ENCODE assay signal across 8 cellular contexts in genomic region chr17:81034779-81035388, GRCh38. TPM values are rescaled to one million over a fixed set of nuclear protein-coding genes. Genes with fewer than 3 reads are reported as not detected.
A peak's percentile ranks its signal among the peaks of the same experiment; 100 is the strongest.
DNase-seq lines count a peak whose midpoint lies in the region; ATAC-seq and TF ChIP-seq lines count a peak whose summit lies in the region.

Gene BAIAP2, plus strand, starts transcription at chr17:81035151. Its CDS starts 104 bp downstream, at chr17:81035255.

- H3K27me3 Mint-ChIP-seq in T-helper 17 cell (peaks cover 27% of the 10 kb centered on the region), progenitor cell of endocrine pancreas (peaks cover 4% of the 10 kb centered on the region), type B pancreatic cell (no peaks in the 10 kb centered on the region)

- intact Hi-C loops in left ventricle myocardium inferior (cut with micrococcal nuclease), result no loop called here

- H3K36me3 Mint-ChIP-seq in T-helper 17 cell (ENCODE audit: low read depth), result no peaks in the 10 kb centered on the region
- peaks cover 4% of the 10 kb centered on the region for H3K36me3 Mint-ChIP-seq in progenitor cell of endocrine pancreas (ENCODE audit: insufficient read depth)
- H3K36me3 Mint-ChIP-seq in type B pancreatic cell, result peaks cover 3% of the 10 kb centered on the region

- TF ChIP-seq CTCF in GM06990 (IDR thresholded peaks at IDR 0.05; ENCODE audit: insufficient read depth, low read length, poor library complexity, severe bottlenecking) (peak; percentile 13), left ventricle myocardium inferior (IDR thresholded peaks at IDR 0.05; ENCODE audit: borderline replicate concordance) (no peak), progenitor cell of endocrine pancreas (IDR thresholded peaks at IDR 0.05; ENCODE audit: unreplicated experiment) (peak; percentile 16), type B pancreatic cell (conservative IDR thresholded peaks at IDR 0.05) (no peak)

- DNase-seq in GM06990 (ENCODE audit: extremely low read depth, insufficient read length) (peak; percentile 87), NCI-H1436 (lab: John Stamatoyannopoulos, UW) (peak; percentile 98), T-helper 17 cell (peak; percentile 93 to 99 (median 98)), amygdala (lab: John Stamatoyannopoulos, UW) (peak; percentile 56 to 99 (median 95)), left ventricle myocardium inferior (peak; percentile 98), progenitor cell of endocrine pancreas (ENCODE audit: low spot score, unreplicated experiment) (peak; percentile 97), type B pancreatic cell (ENCODE audit: extremely low spot score, unreplicated experiment) (peak; percentile 98)

- H3K4me1 Mint-ChIP-seq in T-helper 17 cell, result peaks cover 12% of the 10 kb centered on the region
- H3K4me1 Mint-ChIP-seq in progenitor cell of endocrine pancreas (ENCODE audit: low read depth), result peaks cover 35% of the 10 kb centered on the region
- H3K4me1 Mint-ChIP-seq in type B pancreatic cell (ENCODE audit: unreplicated experiment), result peaks cover 49% of the 10 kb centered on the region

- peaks cover 1% of the 10 kb centered on the region; the same call in 1 of the 2 replicates for H3K27me3 ChIP-seq in GM06990 (replicated peaks; ENCODE audit: control insufficient read depth, insufficient read depth, low read length)
- no peaks in the 10 kb centered on the region for H3K27me3 ChIP-seq in left ventricle myocardium inferior (ENCODE audit: low read depth)

- H3K4me3 ChIP-seq in GM06990 (replicated peaks; ENCODE audit: low read depth, low read length) (peak within 1 kb of the TSS; percentile 62), left ventricle myocardium inferior (peak within 1 kb of the TSS; percentile 76)

- peaks cover 83% of the 10 kb centered on the region for H3K4me1 ChIP-seq in left ventricle myocardium inferior

- ATAC-seq in HG02588 (IDR thresholded peaks at IDR 0.05; ENCODE audit: unreplicated experiment) (peak; percentile 43), T-helper 17 cell (peak; percentile 89)

- no peaks in the 10 kb centered on the region for H3K9me3 Mint-ChIP-seq in progenitor cell of endocrine pancreas (ENCODE audit: low read depth)
- H3K9me3 Mint-ChIP-seq in type B pancreatic cell, result no peaks in the 10 kb centered on the region

- peak within 1 kb of the TSS; percentile 89 for H3K4me3 Mint-ChIP-seq in T-helper 17 cell
- H3K4me3 Mint-ChIP-seq in progenitor cell of endocrine pancreas (ENCODE audit: low read depth), result peak within 1 kb of the TSS; percentile 87
- peak within 1 kb of the TSS; percentile 94 for H3K4me3 Mint-ChIP-seq in type B pancreatic cell

- no peaks in the 10 kb centered on the region for H3K36me3 ChIP-seq in GM06990 (ENCODE audit: control insufficient read depth, insufficient read depth, low read length)
- no peaks in the 10 kb centered on the region for H3K36me3 ChIP-seq in left ventricle myocardium inferior

- H3K9me3 ChIP-seq in T-helper 17 cell (ENCODE audit: control insufficient read depth, low read length, poor library complexity, severe bottlenecking) (no peaks in the 10 kb centered on the region), left ventricle myocardium inferior (replicated peaks) (no peaks in the 10 kb centered on the region)

- H3K27ac ChIP-seq in left ventricle myocardium inferior (replicated peaks), result peak within 1 kb of the TSS; percentile 84

- H3K27ac Mint-ChIP-seq in T-helper 17 cell (no peak within 1 kb of the TSS), progenitor cell of endocrine pancreas (peak within 1 kb of the TSS; percentile 94), type B pancreatic cell (peak within 1 kb of the TSS; percentile 97)

RNA-seq across cellular contexts. Expression of gene BAIAP2, which starts in this region (rescaled TPM):
- total RNA-seq in T-helper 17 cell (10 to 100 TPM; 11.0 to 13.9 TPM), left ventricle myocardium inferior (27.9 TPM), progenitor cell of endocrine pancreas (37.6 and 40.4 TPM in 2 replicates), type B pancreatic cell (ENCODE audit: low replicate concordance) (62.7 and 120 TPM in 2 replicates)

Comparison
In these comparisons a context has a peak if more than half of its experiments do, and no peak if none do; other contexts are left out.
1. Peak in every context shown above with its lines: DNase-seq, ATAC-seq, H3K4me3 ChIP-seq and H3K27ac ChIP-seq.
2. CTCF ChIP-seq: peak in GM06990 (single experiment) and progenitor cell of endocrine pancreas (single experiment); none in left ventricle myocardium inferior (single experiment) and type B pancreatic cell (single experiment).